In the genomic region with DNA sequence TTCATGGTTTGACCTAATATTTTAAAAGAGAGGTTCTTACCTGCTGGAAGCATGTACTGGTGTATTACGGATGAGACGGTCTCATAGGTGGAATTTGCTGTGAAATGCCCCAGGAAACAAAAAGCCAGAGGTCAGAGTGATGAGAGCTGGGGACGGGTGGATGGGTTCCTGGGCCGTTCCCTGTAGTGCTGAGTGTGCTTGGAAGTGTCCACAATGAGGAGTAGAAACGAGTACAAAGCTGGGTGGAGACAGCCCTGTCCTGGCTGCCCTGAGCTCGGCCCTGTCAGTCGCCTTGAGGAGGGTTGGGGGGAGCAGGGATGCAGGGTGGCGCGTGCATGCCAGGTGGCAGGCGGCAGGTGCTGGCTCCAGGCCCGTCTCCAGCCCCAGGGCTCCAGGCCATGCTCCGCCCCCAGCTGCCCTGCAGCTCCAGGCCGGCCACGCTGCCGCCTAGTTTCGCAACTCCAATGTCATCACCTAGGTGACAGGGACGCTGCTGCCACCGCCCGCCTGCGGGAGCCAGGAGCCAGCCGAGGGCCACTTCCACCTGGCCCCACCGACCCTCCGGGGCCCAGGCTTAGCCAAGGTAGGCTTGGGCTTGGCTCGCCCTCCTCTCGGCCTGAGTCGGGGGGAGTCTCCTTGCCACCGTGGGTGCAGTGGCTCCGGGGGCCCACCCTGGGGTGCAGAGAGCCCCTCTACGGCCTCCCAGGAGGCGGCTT, we compare ENCODE assay signal across 10 cellular contexts. TPM values are rescaled to one million over a fixed set of nuclear protein-coding genes. Genes with fewer than 3 reads are reported as not detected.
A peak's percentile ranks its signal among the peaks of the same experiment; 100 is the strongest.
DNase-seq lines count a peak whose midpoint lies in the region; ATAC-seq, FAIRE-seq and TF ChIP-seq lines count a peak whose summit lies in the region.
"Had no signal": no experiment of that assay in that cellular context is flagged by ENCODE, and none has a peak within 500 bp of the region (broad histone marks: within the 10 kb centered on the region; RNA-seq: fewer than 3 reads in every experiment).

No MANE protein-coding gene starts in this region.

- CTCF ChIA-PET in activated CD8-positive, alpha-beta T cell treated with anti-CD3 and anti-CD28 coated beads for 36 hours (lab: Charles Lee) = interaction anchor here (1.2 kb wide), 1 partner anchor 15 kb away, joined by 3 read pairs; no protein-coding TSS in a partner anchor

- no peaks in the 10 kb centered on the region for H3K27me3 Mint-ChIP-seq in chondrocyte (ENCODE audit: low read depth)
- peaks cover 18% of the 10 kb centered on the region for H3K27me3 Mint-ChIP-seq in activated CD8-positive, alpha-beta T cell treated with anti-CD3 and anti-CD28 coated beads for 36 hours
- H3K27me3 Mint-ChIP-seq: stimulated activated naive CD8-positive, alpha-beta T cell treated with anti-CD3 and anti-CD28 coated beads, Interleukin-15, Interleukin-2, amounts not matched to agents 100 ng/mL and 50 ng/mL, for 24 hours had no signal

- H3K4me1 ChIP-seq in neutrophil (ENCODE audit: control insufficient read depth in 1 of 2, insufficient read depth in 1 of 2, low read depth in 1 of 2, low read length in 1 of 2) = peaks cover 55 to 64% of the 10 kb centered on the region in 2 experiments

- intact Hi-C loops in activated CD8-positive, alpha-beta T cell treated with anti-CD3 and anti-CD28 coated beads for 36 hours (cut with micrococcal nuclease) = no loop called here

- H3K4me1 Mint-ChIP-seq in chondrocyte (ENCODE audit: low read depth) = peaks cover 9% of the 10 kb centered on the region
- peaks cover 4% of the 10 kb centered on the region for H3K4me1 Mint-ChIP-seq in activated CD8-positive, alpha-beta T cell treated with anti-CD3 and anti-CD28 coated beads for 36 hours (ENCODE audit: low read depth)

- peak; percentile 93 for DNase-seq in DMS153 treated with DMSO at 0.1 percent for 48 hours (lab: John Stamatoyannopoulos, UW; ENCODE audit: unreplicated experiment)
- DNase-seq in NCI-H2196 (lab: John Stamatoyannopoulos, UW; ENCODE audit: unreplicated experiment) = peak; percentile 92
- peak; percentile 86 for DNase-seq in chondrocyte (ENCODE audit: low spot score)
- no peak for DNase-seq in GM19239 (ENCODE audit: insufficient read length, low spot score)
- no peak for DNase-seq in GM10266 (ENCODE audit: extremely low spot score)
- no peak for DNase-seq in activated CD4-positive, CD25-positive, alpha-beta regulatory T cell treated with anti-CD3 and anti-CD28 coated beads, Interleukin-2, amount 50 U/mL, for 72 hours
- no peak for DNase-seq in activated CD8-positive, alpha-beta T cell treated with anti-CD3 and anti-CD28 coated beads for 36 hours

- no peak for FAIRE-seq in GM19239 (lab: Jason Lieb, UNC)
- FAIRE-seq: GM18507 had no signal

- no peaks in the 10 kb centered on the region for H3K36me3 ChIP-seq in neutrophil

- no peaks in the 10 kb centered on the region for H3K27me3 ChIP-seq in neutrophil

- ATAC-seq in activated CD8-positive, alpha-beta T cell treated with anti-CD3 and anti-CD28 coated beads for 36 hours = no peak

- H3K36me3 Mint-ChIP-seq in chondrocyte (ENCODE audit: low read depth) = no peaks in the 10 kb centered on the region
- H3K36me3 Mint-ChIP-seq in activated CD8-positive, alpha-beta T cell treated with anti-CD3 and anti-CD28 coated beads for 36 hours (ENCODE audit: low read depth) = no peaks in the 10 kb centered on the region

- peak overlapping the region; percentile 27 to 48 for H3K4me3 ChIP-seq in neutrophil (ENCODE audit: low read depth in 1 of 2, low read length in 1 of 2)

- H3K27ac Mint-ChIP-seq in chondrocyte (ENCODE audit: unreplicated experiment) = no peak overlapping the region
- H3K27ac Mint-ChIP-seq in activated CD8-positive, alpha-beta T cell treated with anti-CD3 and anti-CD28 coated beads for 36 hours = no peak overlapping the region
- H3K27ac Mint-ChIP-seq: stimulated activated naive CD8-positive, alpha-beta T cell treated with anti-CD3 and anti-CD28 coated beads, Interleukin-15, Interleukin-2, amounts not matched to agents 100 ng/mL and 50 ng/mL, for 24 hours had no signal

- POLR2A ChIA-PET in activated CD8-positive, alpha-beta T cell treated with anti-CD3 and anti-CD28 coated beads for 36 hours (lab: Charles Lee) = interaction anchor here (0.9 kb wide), 1 partner anchor 71 kb away, joined by 3 read pairs; no protein-coding TSS in a partner anchor

- no peaks in the 10 kb centered on the region for H3K9me3 Mint-ChIP-seq in chondrocyte (ENCODE audit: low read depth)
- no peaks in the 10 kb centered on the region for H3K9me3 Mint-ChIP-seq in activated CD8-positive, alpha-beta T cell treated with anti-CD3 and anti-CD28 coated beads for 36 hours
- H3K9me3 Mint-ChIP-seq: stimulated activated naive CD8-positive, alpha-beta T cell treated with anti-CD3 and anti-CD28 coated beads, Interleukin-15, Interleukin-2, amounts not matched to agents 100 ng/mL and 50 ng/mL, for 24 hours had no signal

- H3K9me3 ChIP-seq in neutrophil = no peaks in the 10 kb centered on the region

- no peak overlapping the region for H3K4me3 Mint-ChIP-seq in chondrocyte (ENCODE audit: unreplicated experiment)
- no peak overlapping the region for H3K4me3 Mint-ChIP-seq in activated CD8-positive, alpha-beta T cell treated with anti-CD3 and anti-CD28 coated beads for 36 hours
- H3K4me3 Mint-ChIP-seq: stimulated activated naive CD8-positive, alpha-beta T cell treated with anti-CD3 and anti-CD28 coated beads, Interleukin-15, Interleukin-2, amounts not matched to agents 100 ng/mL and 50 ng/mL, for 24 hours had no signal

- no peak for TF ChIP-seq CTCF in chondrocyte (IDR thresholded peaks at IDR 0.05)
- TF ChIP-seq CTCF in neutrophil (IDR thresholded peaks at IDR 0.05) = no peak
- TF ChIP-seq CTCF in GM10266 (IDR thresholded peaks at IDR 0.05; ENCODE audit: control insufficient read depth, insufficient read depth, low read depth, missing control alignments) = no peak
- TF ChIP-seq CTCF in activated CD8-positive, alpha-beta T cell treated with anti-CD3 and anti-CD28 coated beads for 36 hours (IDR thresholded peaks at IDR 0.05) = no peak

- peak overlapping the region; percentile 76 for H3K27ac ChIP-seq in neutrophil

RNA-seq across cellular contexts. Expression of a gene that starts 16.4 kb away (rescaled TPM):
- total RNA-seq in chondrocyte = 0.05 to 0.58 TPM in 2 of 3 replicates, not detected in the other
- total RNA-seq in activated CD8-positive, alpha-beta T cell treated with anti-CD3 and anti-CD28 coated beads for 36 hours = under 1 TPM; 0.60 to 0.68 TPM

RNA-seq across cellular contexts. Expression of a gene that starts 18.8 kb away (rescaled TPM):
- 12.6 to 17.6 TPM (median 15.5 TPM) in 3 replicates for total RNA-seq in chondrocyte
- total RNA-seq in activated CD8-positive, alpha-beta T cell treated with anti-CD3 and anti-CD28 coated beads for 36 hours = 10 to 100 TPM; 34.2 to 35.4 TPM

RNA-seq across cellular contexts. Expression of a gene that starts 43.9 kb away (rescaled TPM):
- 52.5 to 53.7 TPM (median 53.6 TPM) in 3 replicates for total RNA-seq in chondrocyte
- total RNA-seq in activated CD8-positive, alpha-beta T cell treated with anti-CD3 and anti-CD28 coated beads for 36 hours = 1 to 10 TPM; 6.1 to 6.2 TPM

RNA-seq across cellular contexts. Expression of a gene that starts 57.4 kb away (rescaled TPM):
- total RNA-seq in chondrocyte = 185 to 332 TPM (median 328 TPM) in 3 replicates
- 1 to 10 TPM; 2.0 to 2.5 TPM for total RNA-seq in activated CD8-positive, alpha-beta T cell treated with anti-CD3 and anti-CD28 coated beads for 36 hours

Comparison
In these comparisons a context has a peak if more than half of its experiments do, and no peak if none do; other contexts are left out.
1. DNase-seq: peak in DMS153 treated with DMSO at 0.1 percent for 48 hours (single experiment), NCI-H2196 (single experiment) and chondrocyte (single experiment); none in GM19239 (single experiment), GM10266 (single experiment), activated CD4-positive, CD25-positive, alpha-beta regulatory T cell treated with anti-CD3 and anti-CD28 coated beads, Interleukin-2, amount 50 U/mL, for 72 hours (single experiment) and activated CD8-positive, alpha-beta T cell treated with anti-CD3 and anti-CD28 coated beads for 36 hours (single experiment).